ENCODE assay signal across 8 cellular contexts in genomic region chr3:107928084-107928445, GRCh38.
A peak's percentile ranks its signal among the peaks of the same experiment; 100 is the strongest.
DNase-seq lines count a peak whose midpoint lies in the region; ATAC-seq and TF ChIP-seq lines count a peak whose summit lies in the region.

No MANE protein-coding gene starts in this region.

- no peak for TF ChIP-seq POLR2A in esophagus muscularis mucosa (IDR thresholded peaks at IDR 0.05; ENCODE audit: low read depth)

- H3K4me3 ChIP-seq in esophagus muscularis mucosa, result peak overlapping the region; percentile 59 to 64 (median 61)

- ATAC-seq in GM18873 (IDR thresholded peaks at IDR 0.05; ENCODE audit: low FRiP score, unreplicated experiment) (peak; percentile 27), HG03280 (IDR thresholded peaks at IDR 0.05; ENCODE audit: unreplicated experiment) (peak; percentile 18)

- intact Hi-C loops in esophagus muscularis mucosa (cut with DNase I), result loop anchor here (5.0 to 10.0 kb wide), 3 partner anchors 243 to 691 kb away; partner anchors contain the start of gene IFT57

- peak overlapping the region in 3 of 4 donors; percentile 21 to 53 (median 31) for H3K27ac ChIP-seq in esophagus muscularis mucosa (replicated peaks in 1 of 4)

- DNase-seq in C1 segment of cervical spinal cord (lab: John Stamatoyannopoulos, UW), result peak in 8 of 14 donors; percentile 37 to 82 (median 62)
- DNase-seq in T1000 (lab: John Stamatoyannopoulos, UW), result peak; percentile 35
- no peak for DNase-seq in esophagus muscularis mucosa (ENCODE audit: extremely low spot score)
- DNase-seq in myocyte (ENCODE audit: low read depth), result peak; percentile 44
- no peak for DNase-seq in activated effector memory CD4-positive, alpha-beta T cell treated with Interleukin-2 at 50 U/mL for 16 hours
- no peak for DNase-seq in GM13977 (ENCODE audit: low spot score)

- H3K4me1 ChIP-seq in esophagus muscularis mucosa, result peaks cover 5 to 23% (median 19%) of the 10 kb centered on the region in 4 donors

- 5% methylated on average over 8 of the region's 8 CpGs for WGBS in esophagus muscularis mucosa

- H3K27me3 ChIP-seq in esophagus muscularis mucosa, result no peaks in the 10 kb centered on the region

- H3K9me3 ChIP-seq in esophagus muscularis mucosa, result no peaks in the 10 kb centered on the region

- TF ChIP-seq CTCF in esophagus muscularis mucosa (IDR thresholded peaks at IDR 0.05) (no peak), GM13977 (IDR thresholded peaks at IDR 0.05; ENCODE audit: extremely low read depth, insufficient read depth, missing control alignments) (no peak)

- in situ Hi-C loops in GM13977 (cut with MboI; ENCODE audit: low pct_unique_long_range_greater_than_20kb, low sequenced_read_pairs, unreplicated experiment), result loop anchor here (25.0 kb wide), 1 partner anchor 484 kb away; no protein-coding TSS in a partner anchor

- TF ChIP-seq EP300 in esophagus muscularis mucosa (IDR thresholded peaks at IDR 0.05), result no peak

- no peaks in the 10 kb centered on the region for H3K36me3 ChIP-seq in esophagus muscularis mucosa

Comparison
In these comparisons a context has a peak if more than half of its experiments do, and no peak if none do; other contexts are left out.
1. DNase-seq: peak in C1 segment of cervical spinal cord (8 of 14), T1000 (single experiment) and myocyte (single experiment); none in esophagus muscularis mucosa (single experiment), activated effector memory CD4-positive, alpha-beta T cell treated with Interleukin-2 at 50 U/mL for 16 hours (single experiment) and GM13977 (single experiment).